ENCODE assay signal across 8 cellular contexts in the genomic region with DNA sequence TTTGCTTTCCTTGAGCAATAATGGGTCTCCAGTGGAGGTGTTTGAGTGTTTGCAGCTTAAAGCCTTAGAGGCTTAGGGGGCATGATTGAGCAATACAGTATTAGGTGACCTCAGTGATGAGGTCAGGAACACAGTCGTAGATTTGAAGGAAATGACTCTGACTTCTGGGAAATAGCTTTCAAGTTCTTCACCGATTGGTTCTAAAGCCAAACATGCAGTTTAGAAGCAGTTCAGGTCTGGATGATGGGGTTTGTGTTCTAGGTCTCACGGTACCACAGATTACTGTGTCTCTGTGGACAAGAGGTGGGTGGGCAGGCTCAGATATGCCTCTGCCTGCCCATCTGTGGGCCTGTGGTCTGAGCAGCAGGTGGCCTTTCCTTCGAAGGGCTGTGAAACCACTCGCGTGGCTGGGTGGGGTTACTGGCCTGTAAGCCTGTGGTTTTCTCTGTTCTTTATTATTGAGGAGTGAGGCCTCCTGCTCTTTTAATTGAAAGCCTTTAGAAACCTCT. TPM values are rescaled to one million over a fixed set of nuclear protein-coding genes. Genes with fewer than 3 reads are reported as not detected.
DNase-seq lines count a peak whose midpoint lies in the region; ATAC-seq and TF ChIP-seq lines count a peak whose summit lies in the region.

No MANE protein-coding gene starts in this region.

- no peak for TF ChIP-seq CTCF in C4-2B (conservative IDR thresholded peaks at IDR 0.05)

- H3K9me3 Mint-ChIP-seq in activated CD8-positive, alpha-beta T cell treated with anti-CD3 and anti-CD28 coated beads, Interleukin-2, amount 10 ng/mL, durations not matched to agents 7 days and 5 days (ENCODE audit: insufficient read depth): no peaks in the 10 kb centered on the region

- H3K4me3 Mint-ChIP-seq in activated CD8-positive, alpha-beta T cell treated with anti-CD3 and anti-CD28 coated beads, Interleukin-2, amount 10 ng/mL, durations not matched to agents 7 days and 5 days: peak overlapping the region; percentile 70

- peaks cover 78% of the 10 kb centered on the region for H3K36me3 Mint-ChIP-seq in activated CD8-positive, alpha-beta T cell treated with anti-CD3 and anti-CD28 coated beads, Interleukin-2, amount 10 ng/mL, durations not matched to agents 7 days and 5 days (ENCODE audit: low read depth)

- peak; percentile 68 for DNase-seq in activated CD8-positive, alpha-beta T cell treated with anti-CD3 and anti-CD28 coated beads, Interleukin-2, amount 10 ng/mL, durations not matched to agents 7 days and 5 days
- DNase-seq in glomerular endothelial cell (ENCODE audit: extremely low read depth, low read depth, low spot score) (peak; percentile 51), T-helper 9 cell (no peak), NCI-H510A (lab: John Stamatoyannopoulos, UW) (no peak)
- peak; percentile 68 for DNase-seq in stimulated activated CD8-positive, alpha-beta memory T cell treated with anti-CD3 and anti-CD28 coated beads, Interleukin-4, amount 100 ng/mL, for 48 hours

- POLR2A ChIA-PET in activated CD8-positive, alpha-beta T cell treated with anti-CD3 and anti-CD28 coated beads, Interleukin-2, amount 10 ng/mL, durations not matched to agents 7 days and 5 days (lab: Charles Lee): interaction anchor here (0.6 to 5.1 kb wide), 11 partner anchors 9 to 1018 kb away, joined by 3 to 91 read pairs (median 4); a partner anchor contains a TSS

- CTCF ChIA-PET in activated CD8-positive, alpha-beta T cell treated with anti-CD3 and anti-CD28 coated beads, Interleukin-2, amount 10 ng/mL, durations not matched to agents 7 days and 5 days (lab: Charles Lee): interaction anchor here (0.7 to 5.1 kb wide), 12 partner anchors 7 to 382 kb away, joined by 3 to 37 read pairs (median 4); a partner anchor contains a TSS

- peaks cover 70% of the 10 kb centered on the region for H3K4me1 Mint-ChIP-seq in activated CD8-positive, alpha-beta T cell treated with anti-CD3 and anti-CD28 coated beads, Interleukin-2, amount 10 ng/mL, durations not matched to agents 7 days and 5 days (ENCODE audit: low read depth)

- peak overlapping the region; percentile 86 for H3K27ac ChIP-seq in C4-2B

- no peaks in the 10 kb centered on the region for H3K27me3 Mint-ChIP-seq in activated CD8-positive, alpha-beta T cell treated with anti-CD3 and anti-CD28 coated beads, Interleukin-2, amount 10 ng/mL, durations not matched to agents 7 days and 5 days (ENCODE audit: low read depth)

- peak overlapping the region; percentile 95 for H3K27ac Mint-ChIP-seq in activated CD8-positive, alpha-beta T cell treated with anti-CD3 and anti-CD28 coated beads, Interleukin-2, amount 10 ng/mL, durations not matched to agents 7 days and 5 days

- ATAC-seq in GM19452 (IDR thresholded peaks at IDR 0.05; ENCODE audit: unreplicated experiment): peak; percentile 89
- peak; percentile 71 for ATAC-seq in HG03521 (IDR thresholded peaks at IDR 0.05; ENCODE audit: unreplicated experiment)
- peak; percentile 81 for ATAC-seq in activated CD8-positive, alpha-beta T cell treated with anti-CD3 and anti-CD28 coated beads, Interleukin-2, amount 10 ng/mL, durations not matched to agents 7 days and 5 days

RNA-seq across cellular contexts. Expression of a gene that starts 7.8 kb away (rescaled TPM):
- 100 to 1,000 TPM; 162 to 164 TPM for total RNA-seq in activated CD8-positive, alpha-beta T cell treated with anti-CD3 and anti-CD28 coated beads, Interleukin-2, amount 10 ng/mL, durations not matched to agents 7 days and 5 days
- 33.7 and 48.5 TPM in 2 replicates for total RNA-seq in glomerular endothelial cell

RNA-seq across cellular contexts. Expression of a gene that starts 27.6 kb away (rescaled TPM):
- 100 to 1,000 TPM; 191 to 208 TPM for total RNA-seq in activated CD8-positive, alpha-beta T cell treated with anti-CD3 and anti-CD28 coated beads, Interleukin-2, amount 10 ng/mL, durations not matched to agents 7 days and 5 days
- total RNA-seq in glomerular endothelial cell: 80.7 and 112 TPM in 2 replicates

RNA-seq across cellular contexts. Expression of a gene that starts 58.5 kb away (rescaled TPM):
- total RNA-seq in activated CD8-positive, alpha-beta T cell treated with anti-CD3 and anti-CD28 coated beads, Interleukin-2, amount 10 ng/mL, durations not matched to agents 7 days and 5 days: 10 to 100 TPM; 79.7 to 85.4 TPM
- total RNA-seq in glomerular endothelial cell: 60.6 and 63.8 TPM in 2 replicates

Comparison
In these comparisons a context has a peak if more than half of its experiments do, and no peak if none do; other contexts are left out.
1. DNase-seq: peak in activated CD8-positive, alpha-beta T cell treated with anti-CD3 and anti-CD28 coated beads, Interleukin-2, amount 10 ng/mL, durations not matched to agents 7 days and 5 days (single experiment), glomerular endothelial cell (single experiment) and stimulated activated CD8-positive, alpha-beta memory T cell treated with anti-CD3 and anti-CD28 coated beads, Interleukin-4, amount 100 ng/mL, for 48 hours (single experiment); none in T-helper 9 cell (single experiment) and NCI-H510A (single experiment).
2. Peak in every context shown above with its lines, with median percentiles within 50 percentile points of each other: ATAC-seq.